ENCODE assay signal across 37 cellular contexts in genomic region chr4:164789047-164789446, GRCh38. TPM values are rescaled to one million over a fixed set of nuclear protein-coding genes. Genes with fewer than 3 reads are reported as not detected.
"Had no signal": no experiment of that assay in that cellular context is flagged by ENCODE, and none has a peak within 500 bp of the region (broad histone marks: within the 10 kb centered on the region; RNA-seq: fewer than 3 reads in every experiment).

No MANE protein-coding gene starts in this region.

- DNase-seq: activated CD4-positive, alpha-beta memory T cell treated with anti-CD3 and anti-CD28 coated beads, Interleukin-2, amount 10 ng/mL, durations not matched to agents 7 days and 5 days; activated CD4-positive, alpha-beta T cell treated with anti-CD3 and anti-CD28 coated beads for 36 hours; activated CD4-positive, alpha-beta T cell treated with anti-CD3 and anti-CD28 coated beads, Interleukin-2, amount 10 ng/mL, durations not matched to agents 24 days and 14 days; activated CD4-positive, CD25-positive, alpha-beta regulatory T cell; activated CD4-positive, CD25-positive, alpha-beta regulatory T cell treated with anti-CD3 and anti-CD28 coated beads, Interleukin-2, amount 50 U/mL, for 72 hours; activated CD8-positive, alpha-beta memory T cell treated with anti-CD3 and anti-CD28 coated beads, Interleukin-2, amount 50 U/mL, for 48 hours; activated gamma-delta T cell; activated naive CD4-positive, alpha-beta T cell; activated naive CD4-positive, alpha-beta T cell treated with anti-CD3 and anti-CD28 coated beads, Interleukin-2, amount 50 U/mL, for 16 hours; activated naive CD8-positive, alpha-beta T cell treated with anti-CD3 and anti-CD28 coated beads for 36 hours; activated naive CD8-positive, alpha-beta T cell treated with anti-CD3 and anti-CD28 coated beads, Interleukin-2, amount 50 U/mL, for 24 hours; activated T-cell treated with anti-CD3 and anti-CD28 coated beads for 4 hours; activated T-cell treated with anti-CD3 and anti-CD28 coated beads, Interleukin-2, amount 50 U/mL, for 24 hours; activated T-cell treated with anti-CD3 and anti-CD28 coated beads, Interleukin-2, amount 50 U/mL, for 72 hours; adrenal gland; amygdala; aorta; body of pancreas; caudate nucleus; effector CD8-positive, alpha-beta T cell; esophagus squamous epithelium; foreskin melanocyte; heart right ventricle; T-cell; T1000; WERI-Rb-1 had no signal

- H3K9me3 ChIP-seq: adrenal gland, body of pancreas, esophagus squamous epithelium, gastroesophageal sphincter had no signal

- H3K27ac Mint-ChIP-seq: activated CD4-positive, alpha-beta memory T cell treated with anti-CD3 and anti-CD28 coated beads, Interleukin-2, amount 10 ng/mL, durations not matched to agents 7 days and 5 days; activated CD4-positive, alpha-beta T cell treated with anti-CD3 and anti-CD28 coated beads for 36 hours; activated CD4-positive, alpha-beta T cell treated with anti-CD3 and anti-CD28 coated beads, Interleukin-2, amount 10 ng/mL, durations not matched to agents 24 days and 14 days; activated naive CD8-positive, alpha-beta T cell treated with anti-CD3 and anti-CD28 coated beads for 36 hours; activated naive CD8-positive, alpha-beta T cell treated with anti-CD3 and anti-CD28 coated beads, Interleukin-2, amount 50 U/mL, for 24 hours; activated T-cell treated with anti-CD3 and anti-CD28 coated beads, Interleukin-2, amount 50 U/mL, for 24 hours; activated T-cell treated with anti-CD3 and anti-CD28 coated beads, Interleukin-2, amount 50 U/mL, for 72 hours; T-cell; T-helper 1 cell treated with Interleukin-12 subunit alpha and Interleukin-12 subunit beta and Interleukin-4 antibody, amounts not matched to agents 30 μg/mL and 1 μg/mL, for 36 hours; T-helper 2 cell treated with Interferon-gamma antibody and Interleukin-4, amounts not matched to agents 5 μg/mL and 100 μg/mL, for 36 hours had no signal

- H3K27me3 Mint-ChIP-seq: activated CD4-positive, alpha-beta memory T cell treated with anti-CD3 and anti-CD28 coated beads, Interleukin-2, amount 10 ng/mL, durations not matched to agents 7 days and 5 days; activated CD4-positive, alpha-beta T cell treated with anti-CD3 and anti-CD28 coated beads, Interleukin-2, amount 10 ng/mL, durations not matched to agents 24 days and 14 days had no signal

- H3K4me1 ChIP-seq: adrenal gland, body of pancreas, esophagus squamous epithelium, gastroesophageal sphincter, heart right ventricle had no signal

- H3K9me3 Mint-ChIP-seq: activated CD4-positive, alpha-beta memory T cell treated with anti-CD3 and anti-CD28 coated beads, Interleukin-2, amount 10 ng/mL, durations not matched to agents 7 days and 5 days; activated CD4-positive, alpha-beta T cell treated with anti-CD3 and anti-CD28 coated beads, Interleukin-2, amount 10 ng/mL, durations not matched to agents 24 days and 14 days; activated naive CD8-positive, alpha-beta T cell treated with anti-CD3 and anti-CD28 coated beads for 36 hours; activated naive CD8-positive, alpha-beta T cell treated with anti-CD3 and anti-CD28 coated beads, Interleukin-2, amount 50 U/mL, for 24 hours; activated T-cell treated with anti-CD3 and anti-CD28 coated beads, Interleukin-2, amount 50 U/mL, for 24 hours; activated T-cell treated with anti-CD3 and anti-CD28 coated beads, Interleukin-2, amount 50 U/mL, for 72 hours; T-helper 1 cell treated with Interleukin-12 subunit alpha and Interleukin-12 subunit beta and Interleukin-4 antibody, amounts not matched to agents 30 μg/mL and 1 μg/mL, for 36 hours; T-helper 2 cell treated with Interferon-gamma antibody and Interleukin-4, amounts not matched to agents 5 μg/mL and 100 μg/mL, for 36 hours had no signal

- H3K4me3 ChIP-seq: adrenal gland, body of pancreas, esophagus squamous epithelium, gastroesophageal sphincter, heart right ventricle had no signal

- H3K27ac ChIP-seq: adrenal gland, body of pancreas, epithelial cell of prostate, esophagus squamous epithelium, gastroesophageal sphincter, heart right ventricle, WERI-Rb-1 had no signal

- H3K4me3 Mint-ChIP-seq: activated CD4-positive, alpha-beta memory T cell treated with anti-CD3 and anti-CD28 coated beads, Interleukin-2, amount 10 ng/mL, durations not matched to agents 7 days and 5 days; activated CD4-positive, alpha-beta T cell treated with anti-CD3 and anti-CD28 coated beads for 36 hours; activated CD4-positive, alpha-beta T cell treated with anti-CD3 and anti-CD28 coated beads, Interleukin-2, amount 10 ng/mL, durations not matched to agents 24 days and 14 days; activated naive CD8-positive, alpha-beta T cell treated with anti-CD3 and anti-CD28 coated beads for 36 hours; activated naive CD8-positive, alpha-beta T cell treated with anti-CD3 and anti-CD28 coated beads, Interleukin-2, amount 50 U/mL, for 24 hours; activated T-cell treated with anti-CD3 and anti-CD28 coated beads, Interleukin-2, amount 50 U/mL, for 24 hours; activated T-cell treated with anti-CD3 and anti-CD28 coated beads, Interleukin-2, amount 50 U/mL, for 72 hours; T-cell; T-helper 1 cell treated with Interleukin-12 subunit alpha and Interleukin-12 subunit beta and Interleukin-4 antibody, amounts not matched to agents 30 μg/mL and 1 μg/mL, for 36 hours; T-helper 2 cell treated with Interferon-gamma antibody and Interleukin-4, amounts not matched to agents 5 μg/mL and 100 μg/mL, for 36 hours had no signal

- H3K27me3 ChIP-seq: adrenal gland, body of pancreas, esophagus squamous epithelium, gastroesophageal sphincter, heart right ventricle had no signal

- H3K36me3 Mint-ChIP-seq: activated naive CD8-positive, alpha-beta T cell treated with anti-CD3 and anti-CD28 coated beads for 36 hours; T-cell had no signal

- H3K36me3 ChIP-seq: adrenal gland, esophagus squamous epithelium, gastroesophageal sphincter, heart right ventricle, WERI-Rb-1 had no signal

- H3K4me1 Mint-ChIP-seq: activated CD4-positive, alpha-beta memory T cell treated with anti-CD3 and anti-CD28 coated beads, Interleukin-2, amount 10 ng/mL, durations not matched to agents 7 days and 5 days; activated CD4-positive, alpha-beta T cell treated with anti-CD3 and anti-CD28 coated beads for 36 hours; activated CD4-positive, alpha-beta T cell treated with anti-CD3 and anti-CD28 coated beads, Interleukin-2, amount 10 ng/mL, durations not matched to agents 24 days and 14 days; activated naive CD8-positive, alpha-beta T cell treated with anti-CD3 and anti-CD28 coated beads for 36 hours; activated naive CD8-positive, alpha-beta T cell treated with anti-CD3 and anti-CD28 coated beads, Interleukin-2, amount 50 U/mL, for 24 hours; T-cell had no signal

- ATAC-seq: activated CD4-positive, alpha-beta T cell treated with anti-CD3 and anti-CD28 coated beads for 36 hours; activated naive CD8-positive, alpha-beta T cell treated with anti-CD3 and anti-CD28 coated beads, Interleukin-2, amount 50 U/mL, for 24 hours; activated T-cell treated with anti-CD3 and anti-CD28 coated beads, Interleukin-2, amount 50 U/mL, for 72 hours; body of pancreas; gastroesophageal sphincter; heart right ventricle; T-cell had no signal

RNA-seq across cellular contexts. Expression of gene SMIM31, which starts 35.1 kb away (rescaled TPM):
- total RNA-seq: activated CD4-positive, alpha-beta memory T cell treated with anti-CD3 and anti-CD28 coated beads, Interleukin-2, amount 10 ng/mL, durations not matched to agents 7 days and 5 days; activated CD4-positive, alpha-beta T cell treated with anti-CD3 and anti-CD28 coated beads for 36 hours; activated CD4-positive, alpha-beta T cell treated with anti-CD3 and anti-CD28 coated beads, Interleukin-2, amount 10 ng/mL, durations not matched to agents 24 days and 14 days; activated naive CD8-positive, alpha-beta T cell treated with anti-CD3 and anti-CD28 coated beads for 36 hours; activated T-cell treated with anti-CD3 and anti-CD28 coated beads, Interleukin-2, amount 50 U/mL, for 72 hours; adrenal gland; aorta; chondrocyte; dermis microvascular lymphatic vessel endothelial cell; endothelial cell of umbilical vein; esophagus squamous epithelium; fibroblast of lung; fibroblast of villous mesenchyme; glomerular endothelial cell; heart right ventricle; T-cell had no signal
- polyA plus RNA-seq: adrenal gland, endothelial cell of umbilical vein, esophagus, fibroblast of lung, heart right ventricle had no signal
